Comparison of ENCODE assay signal across 1 cellular context in the genomic region with DNA sequence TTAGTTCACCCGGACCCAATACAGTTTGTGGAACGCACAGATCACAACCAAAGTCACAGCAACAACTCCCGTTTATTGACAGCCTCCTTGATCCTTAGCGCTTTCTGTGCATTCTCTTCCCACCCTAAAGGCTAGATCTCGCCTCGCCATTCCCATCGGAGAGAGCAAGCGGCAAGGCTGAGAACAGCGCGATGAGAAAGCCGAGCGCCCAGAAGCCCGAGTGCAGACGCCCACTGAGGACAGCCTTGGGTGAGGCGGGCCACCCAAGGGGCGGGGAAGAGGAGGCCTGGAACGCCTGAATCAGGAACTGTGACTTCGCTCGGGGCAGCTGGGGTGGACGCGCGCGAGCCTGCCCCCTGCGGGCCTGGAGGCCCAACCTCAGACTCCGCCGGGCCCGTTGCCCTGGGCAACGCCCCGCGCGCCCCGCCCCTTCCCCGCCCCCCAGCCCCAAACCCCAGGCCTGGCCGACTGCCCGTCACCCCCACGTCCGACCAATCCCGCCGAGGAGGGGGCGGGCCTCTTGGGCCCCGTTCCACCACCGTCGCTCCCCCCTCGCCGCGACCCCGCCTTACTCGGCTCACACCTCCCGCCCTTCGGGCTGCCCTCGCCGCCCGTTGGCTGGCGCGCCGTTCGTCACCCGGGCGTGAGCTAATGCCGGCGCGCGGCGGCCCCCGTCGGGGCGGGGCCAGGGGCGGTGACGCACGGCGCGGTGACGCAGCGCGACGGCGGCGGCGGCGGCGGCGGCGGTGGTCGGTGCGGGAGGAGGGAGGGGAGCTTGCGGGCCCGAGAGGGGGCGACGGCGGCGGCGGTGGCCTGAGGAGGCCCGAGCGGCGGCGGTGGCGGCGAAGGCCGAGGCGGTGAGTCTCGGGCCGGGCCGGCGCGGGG.
A peak's percentile ranks its signal among the peaks of the same experiment; 100 is the strongest.
TF ChIP-seq lines count a peak whose summit lies in the region.

A gene with protein sequence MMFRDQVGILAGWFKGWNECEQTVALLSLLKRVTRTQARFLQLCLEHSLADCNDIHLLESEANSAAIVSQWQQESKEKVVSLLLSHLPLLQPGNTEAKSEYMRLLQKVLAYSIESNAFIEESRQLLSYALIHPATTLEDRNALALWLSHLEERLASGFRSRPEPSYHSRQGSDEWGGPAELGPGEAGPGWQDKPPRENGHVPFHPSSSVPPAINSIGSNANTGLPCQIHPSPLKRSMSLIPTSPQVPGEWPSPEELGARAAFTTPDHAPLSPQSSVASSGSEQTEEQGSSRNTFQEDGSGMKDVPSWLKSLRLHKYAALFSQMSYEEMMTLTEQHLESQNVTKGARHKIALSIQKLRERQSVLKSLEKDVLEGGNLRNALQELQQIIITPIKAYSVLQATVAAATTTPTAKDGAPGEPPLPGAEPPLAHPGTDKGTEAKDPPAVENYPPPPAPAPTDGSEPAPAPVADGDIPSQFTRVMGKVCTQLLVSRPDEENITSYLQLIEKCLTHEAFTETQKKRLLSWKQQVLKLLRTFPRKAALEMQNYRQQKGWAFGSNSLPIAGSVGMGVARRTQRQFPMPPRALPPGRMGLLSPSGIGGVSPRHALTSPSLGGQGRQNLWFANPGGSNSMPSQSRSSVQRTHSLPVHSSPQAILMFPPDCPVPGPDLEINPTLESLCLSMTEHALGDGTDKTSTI (plus strand): TSS at position 702 of the 885 bp plus-strand sequence. CDS start 14,473 bp downstream, outside the sequence.

TF ChIP-seq in K562, 482 proteins besides CTCF, POLR2A, EP300 and RAD21 (continued from another document and continues in another):
- TF ChIP-seq, protein P1, sequence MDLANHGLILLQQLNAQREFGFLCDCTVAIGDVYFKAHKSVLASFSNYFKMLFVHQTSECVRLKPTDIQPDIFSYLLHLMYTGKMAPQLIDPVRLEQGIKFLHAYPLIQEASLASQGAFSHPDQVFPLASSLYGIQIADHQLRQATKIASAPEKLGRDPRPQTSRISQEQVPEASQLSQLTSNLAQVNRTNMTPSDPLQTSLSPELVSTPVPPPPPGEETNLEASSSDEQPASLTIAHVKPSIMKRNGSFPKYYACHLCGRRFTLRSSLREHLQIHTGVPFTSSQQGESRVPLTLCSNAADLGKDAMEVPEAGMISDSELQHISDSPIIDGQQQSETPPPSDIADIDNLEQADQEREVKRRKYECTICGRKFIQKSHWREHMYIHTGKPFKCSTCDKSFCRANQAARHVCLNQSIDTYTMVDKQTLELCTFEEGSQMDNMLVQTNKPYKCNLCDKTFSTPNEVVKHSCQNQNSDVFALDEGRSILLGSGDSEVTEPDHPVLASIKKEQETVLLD (IDR thresholded peaks at IDR 0.05) = 0 out of 2 replicates have a peak, but pooled peaks have one; percentile 24
- no peak for TF ChIP-seq NCOR1 (IDR thresholded peaks at IDR 0.05)
- TF ChIP-seq, protein P2, sequence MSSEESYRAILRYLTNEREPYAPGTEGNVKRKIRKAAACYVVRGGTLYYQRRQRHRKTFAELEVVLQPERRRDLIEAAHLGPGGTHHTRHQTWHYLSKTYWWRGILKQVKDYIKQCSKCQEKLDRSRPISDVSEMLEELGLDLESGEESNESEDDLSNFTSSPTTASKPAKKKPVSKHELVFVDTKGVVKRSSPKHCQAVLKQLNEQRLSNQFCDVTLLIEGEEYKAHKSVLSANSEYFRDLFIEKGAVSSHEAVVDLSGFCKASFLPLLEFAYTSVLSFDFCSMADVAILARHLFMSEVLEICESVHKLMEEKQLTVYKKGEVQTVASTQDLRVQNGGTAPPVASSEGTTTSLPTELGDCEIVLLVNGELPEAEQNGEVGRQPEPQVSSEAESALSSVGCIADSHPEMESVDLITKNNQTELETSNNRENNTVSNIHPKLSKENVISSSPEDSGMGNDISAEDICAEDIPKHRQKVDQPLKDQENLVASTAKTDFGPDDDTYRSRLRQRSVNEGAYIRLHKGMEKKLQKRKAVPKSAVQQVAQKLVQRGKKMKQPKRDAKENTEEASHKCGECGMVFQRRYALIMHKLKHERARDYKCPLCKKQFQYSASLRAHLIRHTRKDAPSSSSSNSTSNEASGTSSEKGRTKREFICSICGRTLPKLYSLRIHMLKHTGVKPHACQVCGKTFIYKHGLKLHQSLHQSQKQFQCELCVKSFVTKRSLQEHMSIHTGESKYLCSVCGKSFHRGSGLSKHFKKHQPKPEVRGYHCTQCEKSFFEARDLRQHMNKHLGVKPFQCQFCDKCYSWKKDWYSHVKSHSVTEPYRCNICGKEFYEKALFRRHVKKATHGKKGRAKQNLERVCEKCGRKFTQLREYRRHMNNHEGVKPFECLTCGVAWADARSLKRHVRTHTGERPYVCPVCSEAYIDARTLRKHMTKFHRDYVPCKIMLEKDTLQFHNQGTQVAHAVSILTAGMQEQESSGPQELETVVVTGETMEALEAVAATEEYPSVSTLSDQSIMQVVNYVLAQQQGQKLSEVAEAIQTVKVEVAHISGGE (CRISPR knock-in tag; IDR thresholded peaks at IDR 0.05) = peak in 1 of 3 experiments; percentile 78; a peak in 1 of 6 replicates
- no peak for TF ChIP-seq CHD4 (IDR thresholded peaks at IDR 0.05; ENCODE audit: insufficient read depth, insufficient replicate concordance, low read depth, low read length, poor library complexity, severe bottlenecking)
- TF ChIP-seq TRIM24 (IDR thresholded peaks at IDR 0.05) = peak in 1 of 2 experiments; percentile 86; a peak in 2 of 4 replicates
- no peak for TF ChIP-seq GATAD2A (IDR thresholded peaks at IDR 0.05)
- TF ChIP-seq ZFX (CRISPR knock-in tag; IDR thresholded peaks at IDR 0.05) = peak; percentile 64
- peak; percentile 49 to 84; a peak in 3 of 4 replicates for TF ChIP-seq SIN3A (IDR thresholded peaks at IDR 0.05; ENCODE audit: borderline replicate concordance in 2 of 2, control insufficient read depth in 1 of 2, low read depth in 2 of 2, low read length in 2 of 2)
- TF ChIP-seq RFX5 (IDR thresholded peaks at IDR 0.05; ENCODE audit: low read depth, low read length) = no peak
- TF ChIP-seq DACH1 (IDR thresholded peaks at IDR 0.05; ENCODE audit: partially characterized antibody) = no peak
- TF ChIP-seq ERF (CRISPR knock-in tag; IDR thresholded peaks at IDR 0.05) = peak; percentile 40; the same call in 1 of the 2 replicates
- TF ChIP-seq ELF4 (CRISPR knock-in tag; IDR thresholded peaks at IDR 0.05) = no peak
- TF ChIP-seq, protein P3, sequence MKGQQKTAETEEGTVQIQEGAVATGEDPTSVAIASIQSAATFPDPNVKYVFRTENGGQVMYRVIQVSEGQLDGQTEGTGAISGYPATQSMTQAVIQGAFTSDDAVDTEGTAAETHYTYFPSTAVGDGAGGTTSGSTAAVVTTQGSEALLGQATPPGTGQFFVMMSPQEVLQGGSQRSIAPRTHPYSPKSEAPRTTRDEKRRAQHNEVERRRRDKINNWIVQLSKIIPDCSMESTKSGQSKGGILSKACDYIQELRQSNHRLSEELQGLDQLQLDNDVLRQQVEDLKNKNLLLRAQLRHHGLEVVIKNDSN (CRISPR knock-in tag; IDR thresholded peaks at IDR 0.05) = peak; percentile 41; the same call in 1 of the 2 replicates
- TF ChIP-seq ZNF696 (CRISPR knock-in tag; conservative IDR thresholded peaks at IDR 0.05) = no peak
- no peak for TF ChIP-seq GABPB2 (CRISPR knock-in tag; conservative IDR thresholded peaks at IDR 0.05)
- no peak for TF ChIP-seq HSF4 (CRISPR knock-in tag; IDR thresholded peaks at IDR 0.05; ENCODE audit: borderline replicate concordance)
- no peak for TF ChIP-seq TAL1 (IDR thresholded peaks at IDR 0.05)
- no peak for TF ChIP-seq ZNF134 (CRISPR knock-in tag; conservative IDR thresholded peaks at IDR 0.05)
- TF ChIP-seq, protein P4, sequence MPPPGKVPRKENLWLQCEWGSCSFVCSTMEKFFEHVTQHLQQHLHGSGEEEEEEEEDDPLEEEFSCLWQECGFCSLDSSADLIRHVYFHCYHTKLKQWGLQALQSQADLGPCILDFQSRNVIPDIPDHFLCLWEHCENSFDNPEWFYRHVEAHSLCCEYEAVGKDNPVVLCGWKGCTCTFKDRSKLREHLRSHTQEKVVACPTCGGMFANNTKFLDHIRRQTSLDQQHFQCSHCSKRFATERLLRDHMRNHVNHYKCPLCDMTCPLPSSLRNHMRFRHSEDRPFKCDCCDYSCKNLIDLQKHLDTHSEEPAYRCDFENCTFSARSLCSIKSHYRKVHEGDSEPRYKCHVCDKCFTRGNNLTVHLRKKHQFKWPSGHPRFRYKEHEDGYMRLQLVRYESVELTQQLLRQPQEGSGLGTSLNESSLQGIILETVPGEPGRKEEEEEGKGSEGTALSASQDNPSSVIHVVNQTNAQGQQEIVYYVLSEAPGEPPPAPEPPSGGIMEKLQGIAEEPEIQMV (tag; conservative IDR thresholded peaks at IDR 0.05; ENCODE audit: low read depth) = no peak
- no peak for TF ChIP-seq GATA2 (CRISPR knock-in tag; IDR thresholded peaks at IDR 0.05)
- TF ChIP-seq ZNF282 (CRISPR knock-in tag; IDR thresholded peaks at IDR 0.05) = no peak
- TF ChIP-seq FOXP1 (CRISPR knock-in tag; IDR thresholded peaks at IDR 0.05) = no peak
- TF ChIP-seq, protein P5, sequence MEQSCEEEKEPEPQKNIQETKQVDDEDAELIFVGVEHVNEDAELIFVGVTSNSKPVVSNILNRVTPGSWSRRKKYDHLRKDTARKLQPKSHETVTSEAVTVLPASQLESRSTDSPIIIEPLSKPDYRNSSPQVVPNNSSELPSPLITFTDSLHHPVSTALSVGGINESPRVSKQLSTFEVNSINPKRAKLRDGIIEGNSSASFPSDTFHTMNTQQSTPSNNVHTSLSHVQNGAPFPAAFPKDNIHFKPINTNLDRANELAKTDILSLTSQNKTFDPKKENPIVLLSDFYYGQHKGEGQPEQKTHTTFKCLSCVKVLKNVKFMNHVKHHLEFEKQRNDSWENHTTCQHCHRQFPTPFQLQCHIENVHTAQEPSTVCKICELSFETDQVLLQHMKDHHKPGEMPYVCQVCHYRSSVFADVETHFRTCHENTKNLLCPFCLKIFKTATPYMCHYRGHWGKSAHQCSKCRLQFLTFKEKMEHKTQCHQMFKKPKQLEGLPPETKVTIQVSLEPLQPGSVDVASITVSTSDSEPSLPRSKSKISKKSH (CRISPR knock-in tag; IDR thresholded peaks at IDR 0.05) = no peak
- no peak for TF ChIP-seq ZNF12 (CRISPR knock-in tag; IDR thresholded peaks at IDR 0.05)
- TF ChIP-seq, protein P6, sequence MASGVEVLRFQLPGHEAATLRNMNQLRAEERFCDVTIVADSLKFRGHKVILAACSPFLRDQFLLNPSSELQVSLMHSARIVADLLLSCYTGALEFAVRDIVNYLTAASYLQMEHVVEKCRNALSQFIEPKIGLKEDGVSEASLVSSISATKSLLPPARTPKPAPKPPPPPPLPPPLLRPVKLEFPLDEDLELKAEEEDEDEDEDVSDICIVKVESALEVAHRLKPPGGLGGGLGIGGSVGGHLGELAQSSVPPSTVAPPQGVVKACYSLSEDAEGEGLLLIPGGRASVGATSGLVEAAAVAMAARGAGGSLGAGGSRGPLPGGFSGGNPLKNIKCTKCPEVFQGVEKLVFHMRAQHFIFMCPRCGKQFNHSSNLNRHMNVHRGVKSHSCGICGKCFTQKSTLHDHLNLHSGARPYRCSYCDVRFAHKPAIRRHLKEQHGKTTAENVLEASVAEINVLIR (CRISPR knock-in tag; IDR thresholded peaks at IDR 0.05) = peak; percentile 65; the same call in 1 of the 2 replicates
- TF ChIP-seq NONO (IDR thresholded peaks at IDR 0.05; ENCODE audit: low read depth in 2 of 2, low read length in 1 of 2) = peak in 1 of 2 experiments; percentile 60; a peak in 2 of 4 replicates
- no peak for TF ChIP-seq KLF6 (CRISPR knock-in tag; IDR thresholded peaks at IDR 0.05; ENCODE audit: borderline replicate concordance)
- TF ChIP-seq ADNP (tag; IDR thresholded peaks at IDR 0.05) = no peak
- TF ChIP-seq RBM14 (IDR thresholded peaks at IDR 0.05; ENCODE audit: borderline replicate concordance, insufficient read depth, low read depth, low read length) = no peak
- peak; percentile 48 for TF ChIP-seq EGR1 (conservative IDR thresholded peaks at IDR 0.05)
- TF ChIP-seq, protein P7, sequence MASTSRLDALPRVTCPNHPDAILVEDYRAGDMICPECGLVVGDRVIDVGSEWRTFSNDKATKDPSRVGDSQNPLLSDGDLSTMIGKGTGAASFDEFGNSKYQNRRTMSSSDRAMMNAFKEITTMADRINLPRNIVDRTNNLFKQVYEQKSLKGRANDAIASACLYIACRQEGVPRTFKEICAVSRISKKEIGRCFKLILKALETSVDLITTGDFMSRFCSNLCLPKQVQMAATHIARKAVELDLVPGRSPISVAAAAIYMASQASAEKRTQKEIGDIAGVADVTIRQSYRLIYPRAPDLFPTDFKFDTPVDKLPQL (IDR thresholded peaks at IDR 0.05; ENCODE audit: extremely low read depth, insufficient read length) = peak; percentile 45
- TF ChIP-seq, protein P8, sequence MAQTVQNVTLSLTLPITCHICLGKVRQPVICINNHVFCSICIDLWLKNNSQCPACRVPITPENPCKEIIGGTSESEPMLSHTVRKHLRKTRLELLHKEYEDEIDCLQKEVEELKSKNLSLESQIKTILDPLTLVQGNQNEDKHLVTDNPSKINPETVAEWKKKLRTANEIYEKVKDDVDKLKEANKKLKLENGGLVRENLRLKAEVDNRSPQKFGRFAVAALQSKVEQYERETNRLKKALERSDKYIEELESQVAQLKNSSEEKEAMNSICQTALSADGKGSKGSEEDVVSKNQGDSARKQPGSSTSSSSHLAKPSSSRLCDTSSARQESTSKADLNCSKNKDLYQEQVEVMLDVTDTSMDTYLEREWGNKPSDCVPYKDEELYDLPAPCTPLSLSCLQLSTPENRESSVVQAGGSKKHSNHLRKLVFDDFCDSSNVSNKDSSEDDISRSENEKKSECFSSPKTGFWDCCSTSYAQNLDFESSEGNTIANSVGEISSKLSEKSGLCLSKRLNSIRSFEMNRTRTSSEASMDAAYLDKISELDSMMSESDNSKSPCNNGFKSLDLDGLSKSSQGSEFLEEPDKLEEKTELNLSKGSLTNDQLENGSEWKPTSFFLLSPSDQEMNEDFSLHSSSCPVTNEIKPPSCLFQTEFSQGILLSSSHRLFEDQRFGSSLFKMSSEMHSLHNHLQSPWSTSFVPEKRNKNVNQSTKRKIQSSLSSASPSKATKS (CRISPR knock-in tag; IDR thresholded peaks at IDR 0.05) = no peak
- TF ChIP-seq TCF7L2 (IDR thresholded peaks at IDR 0.05; ENCODE audit: low read depth, low read length) = no peak
- TF ChIP-seq TAF15 (IDR thresholded peaks at IDR 0.05; ENCODE audit: low read depth, low read length) = no peak
- TF ChIP-seq PHF20 (IDR thresholded peaks at IDR 0.05; ENCODE audit: partially characterized antibody) = no peak
- peak; percentile 81 for TF ChIP-seq SAP30 (IDR thresholded peaks at IDR 0.05; ENCODE audit: borderline replicate concordance, insufficient read depth, low read depth, low read length, poor library complexity, severe bottlenecking)
- no peak for TF ChIP-seq BHLHE40 (IDR thresholded peaks at IDR 0.05; ENCODE audit: low read length)
- peak; percentile 82 for TF ChIP-seq CXXC5 (CRISPR knock-in tag; IDR thresholded peaks at IDR 0.05)
- TF ChIP-seq MBD2 (IDR thresholded peaks at IDR 0.05; ENCODE audit: borderline replicate concordance, low read depth) = peak; percentile 65; the same call in 1 of the 2 replicates
- TF ChIP-seq DPF2 (IDR thresholded peaks at IDR 0.05) = peak; percentile 68
- TF ChIP-seq TGIF2 (CRISPR knock-in tag; IDR thresholded peaks at IDR 0.05) = no peak
- no peak; a peak in 2 of 4 replicates for TF ChIP-seq NRF1 (conservative IDR thresholded peaks at IDR 0.05 in 1 of 2, IDR thresholded peaks at IDR 0.05 in 1 of 2)
- TF ChIP-seq MXI1 (IDR thresholded peaks at IDR 0.05; ENCODE audit: low read depth, low read length) = peak; percentile 84
- TF ChIP-seq, protein P9, sequence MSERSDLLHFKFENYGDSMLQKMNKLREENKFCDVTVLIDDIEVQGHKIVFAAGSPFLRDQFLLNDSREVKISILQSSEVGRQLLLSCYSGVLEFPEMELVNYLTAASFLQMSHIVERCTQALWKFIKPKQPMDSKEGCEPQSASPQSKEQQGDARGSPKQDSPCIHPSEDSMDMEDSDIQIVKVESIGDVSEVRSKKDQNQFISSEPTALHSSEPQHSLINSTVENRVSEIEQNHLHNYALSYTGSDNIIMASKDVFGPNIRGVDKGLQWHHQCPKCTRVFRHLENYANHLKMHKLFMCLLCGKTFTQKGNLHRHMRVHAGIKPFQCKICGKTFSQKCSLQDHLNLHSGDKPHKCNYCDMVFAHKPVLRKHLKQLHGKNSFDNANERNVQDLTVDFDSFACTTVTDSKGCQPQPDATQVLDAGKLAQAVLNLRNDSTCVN (CRISPR knock-in tag; IDR thresholded peaks at IDR 0.05) = no peak
- TF ChIP-seq XRCC3 (IDR thresholded peaks at IDR 0.05) = no peak
- TF ChIP-seq ZNF140 (CRISPR knock-in tag; IDR thresholded peaks at IDR 0.05) = no peak
